In the genomic region with DNA sequence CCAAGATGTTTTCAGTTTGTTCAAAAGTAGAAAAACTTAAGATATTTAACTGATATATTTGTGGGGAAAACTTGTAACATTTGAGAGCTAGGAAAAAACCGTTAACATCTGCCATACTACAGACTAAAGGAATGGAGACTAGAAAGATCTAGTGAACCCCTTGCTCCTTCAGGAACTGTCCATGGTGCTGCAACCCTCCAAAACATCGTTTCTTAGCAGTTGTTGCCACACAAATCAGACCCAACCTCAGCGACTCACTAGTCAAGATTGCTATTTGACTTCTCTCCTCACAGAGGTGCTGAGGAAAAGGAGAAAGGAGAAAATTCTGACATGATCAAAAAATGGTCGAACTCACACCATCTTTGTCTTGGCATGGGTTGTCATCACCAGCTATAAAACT, we compare ENCODE assay signal across 11 cellular contexts.
A peak's percentile ranks its signal among the peaks of the same experiment; 100 is the strongest.
DNase-seq lines count a peak whose midpoint lies in the region; ATAC-seq, FAIRE-seq and TF ChIP-seq lines count a peak whose summit lies in the region.
"Had no signal": no experiment of that assay in that cellular context is flagged by ENCODE, and none has a peak within 500 bp of the region (broad histone marks: within the 10 kb centered on the region; RNA-seq: fewer than 3 reads in every experiment).

No MANE protein-coding gene starts in this region.

- H2AFZ ChIP-seq in Karpas-422 (ENCODE audit: low read length) (no peak overlapping the region), K562 (ENCODE audit: low read depth, low read length) (no peak overlapping the region)

- H3K79me2 ChIP-seq in Karpas-422 (ENCODE audit: low read length) = no peaks in the 10 kb centered on the region
- no peaks in the 10 kb centered on the region for H3K79me2 ChIP-seq in K562 (ENCODE audit: control insufficient read depth, insufficient read depth, low read length)

- no peaks in the 10 kb centered on the region for H3K4me1 Mint-ChIP-seq in naive thymus-derived CD4-positive, alpha-beta T cell

- H3K36me3 Mint-ChIP-seq in naive thymus-derived CD4-positive, alpha-beta T cell = no peaks in the 10 kb centered on the region

- no peak for FAIRE-seq in K562 (lab: Jason Lieb, UNC)

- WGBS in K562 (ENCODE audit: insufficient coverage, low coverage, missing lambda C conversion rate) = 0% methylated on average over 4 of the region's 4 CpGs
- 26 to 31% methylated on average over 4 of the region's 4 CpGs for whole genome bisulfite sequencing in lower leg skin, 2 donors

- H3K9me3 ChIP-seq in Karpas-422 (ENCODE audit: low read length) = no peaks in the 10 kb centered on the region
- H3K9me3 ChIP-seq in K562 (replicated peaks; ENCODE audit: control insufficient read depth, insufficient read depth, low read depth, low read length) = no peaks in the 10 kb centered on the region
- H3K9me3 ChIP-seq in naive thymus-derived CD4-positive, alpha-beta T cell (ENCODE audit: control insufficient read depth in 2 of 3, low read length in 3 of 3) = no peaks in the 10 kb centered on the region
- no peaks in the 10 kb centered on the region for H3K9me3 ChIP-seq in ascending aorta

- H3K27me3 ChIP-seq in Karpas-422 (ENCODE audit: low read length) (no peaks in the 10 kb centered on the region), K562 (ENCODE audit: control insufficient read depth in 2 of 2, insufficient read depth in 2 of 2, low read length in 2 of 2) (no peaks in the 10 kb centered on the region), ascending aorta (no peaks in the 10 kb centered on the region)
- no peaks in the 10 kb centered on the region for H3K27me3 ChIP-seq in naive thymus-derived CD4-positive, alpha-beta T cell (ENCODE audit: control insufficient read depth in 2 of 2, insufficient read depth in 2 of 2, low read length in 2 of 2)

- no peaks in the 10 kb centered on the region for H3K36me3 ChIP-seq in Karpas-422 (ENCODE audit: insufficient read depth, low read length)
- H3K36me3 ChIP-seq in K562 (ENCODE audit: control insufficient read depth, insufficient read depth, low read length) = no peaks in the 10 kb centered on the region
- H3K36me3 ChIP-seq in naive thymus-derived CD4-positive, alpha-beta T cell (ENCODE audit: control insufficient read depth in 2 of 3, insufficient read depth in 3 of 3, low read length in 3 of 3) = no peaks in the 10 kb centered on the region
- H3K36me3 ChIP-seq in ascending aorta = no peaks in the 10 kb centered on the region

- in situ Hi-C loops in K562 (cut with MboI) = no loop called here

- TF ChIP-seq POLR2A in K562 (conservative IDR thresholded peaks at IDR 0.05) (no peak), lower leg skin (IDR thresholded peaks at IDR 0.05) (no peak)

- peaks cover 0 to 14% (median 0%) of the 10 kb centered on the region in 11 donors for H3K9me3 Mint-ChIP-seq in naive thymus-derived CD4-positive, alpha-beta T cell

- no peak for TF ChIP-seq EP300 in K562 (IDR thresholded peaks at IDR 0.05; ENCODE audit: low read length)

- POLR2A ChIA-PET in K562 (lab: Yijun Ruan, JAX) = no interaction called here
- POLR2A ChIA-PET in naive thymus-derived CD4-positive, alpha-beta T cell (lab: Charles Lee) = no interaction called here

- TF ChIP-seq CTCF in K562 (IDR thresholded peaks at IDR 0.05 in 2 of 3, conservative IDR thresholded peaks at IDR 0.05 in 1 of 3; ENCODE audit: insufficient read depth in 2 of 3, low read depth in 1 of 3, low read length in 3 of 3) = no peak
- TF ChIP-seq CTCF in lower leg skin (IDR thresholded peaks at IDR 0.05) = no peak
- TF ChIP-seq CTCF in ascending aorta (IDR thresholded peaks at IDR 0.05) = no peak

- no peak for ATAC-seq in K562
- ATAC-seq in naive thymus-derived CD4-positive, alpha-beta T cell = no peak
- ATAC-seq in HG03469 (IDR thresholded peaks at IDR 0.05; ENCODE audit: unreplicated experiment) = no peak

- DNase-seq in EL (peak; percentile 44), Karpas-422 (peak; percentile 65), K562 (ENCODE audit: extremely low read depth in 1 of 4, low spot score in 3 of 4) (peak in 1 of 4 experiments; percentile 3), left kidney (ENCODE audit: low read depth, low spot score) (peak; percentile 91), lower leg skin (ENCODE audit: low spot score in 2 of 2) (no peak), ascending aorta (ENCODE audit: low spot score in 2 of 2) (no peak)
- DNase-seq in naive thymus-derived CD4-positive, alpha-beta T cell = no peak
- DNase-seq: activated T-cell treated with anti-CD3 and anti-CD28 coated beads for 4 hours, NCI-H226, trophoblast cell had no signal

- TF ChIP-seq RAD21 in K562 (CRISPR knock-in tag; conservative IDR thresholded peaks at IDR 0.05 in 1 of 2, IDR thresholded peaks at IDR 0.05 in 1 of 2) = no peak

- H3K4me1 ChIP-seq in Karpas-422 (ENCODE audit: low read length) (no peaks in the 10 kb centered on the region), K562 (replicated peaks in 1 of 2; ENCODE audit: control insufficient read depth in 2 of 2, insufficient read depth in 2 of 2, low read length in 2 of 2) (no peaks in the 10 kb centered on the region), ascending aorta (no peaks in the 10 kb centered on the region)
- no peaks in the 10 kb centered on the region for H3K4me1 ChIP-seq in naive thymus-derived CD4-positive, alpha-beta T cell (ENCODE audit: control insufficient read depth in 2 of 2, insufficient read depth in 2 of 2, low read length in 2 of 2)

- H3K4me3 Mint-ChIP-seq in naive thymus-derived CD4-positive, alpha-beta T cell = no peak overlapping the region

- no TSS peak for BruUV-seq in K562 (replicated peaks; lab: Mats Ljungman, UMichigan)

- no peak overlapping the region for H3K27ac ChIP-seq in Karpas-422 (ENCODE audit: low read length)
- H3K27ac ChIP-seq in K562 (ENCODE audit: extremely low read depth, low read depth, low read length) = no peak overlapping the region
- H3K27ac ChIP-seq in naive thymus-derived CD4-positive, alpha-beta T cell (ENCODE audit: low read depth, low read length) = no peak overlapping the region
- no peak overlapping the region for H3K27ac ChIP-seq in ascending aorta

- intact Hi-C loops in K562 (cut with micrococcal nuclease) = no loop called here
- intact Hi-C loops in naive thymus-derived CD4-positive, alpha-beta T cell (cut with micrococcal nuclease) = no loop called here
- intact Hi-C loops in lower leg skin (cut with DNase I; ENCODE audit: low total_unique reads) = no loop called here
- intact Hi-C loops in ascending aorta (cut with DNase I) = no loop called here

- H3K27me3 Mint-ChIP-seq in naive thymus-derived CD4-positive, alpha-beta T cell = no peaks in the 10 kb centered on the region

- no peaks in the 10 kb centered on the region for H3K9me1 ChIP-seq in K562 (ENCODE audit: control insufficient read depth, insufficient read depth, low read length)

- CTCF ChIA-PET in K562 (lab: Yijun Ruan, JAX; ENCODE audit: low intra/inter-chr PET ratio) = no interaction called here
- CTCF ChIA-PET in naive thymus-derived CD4-positive, alpha-beta T cell (lab: Charles Lee) = no interaction called here

- H3K4me3 ChIP-seq in Karpas-422 (ENCODE audit: low read length) = no peak overlapping the region
- H3K4me3 ChIP-seq in K562 = no peak overlapping the region
- H3K4me3 ChIP-seq in naive thymus-derived CD4-positive, alpha-beta T cell (ENCODE audit: low read length) = no peak overlapping the region
- no peak overlapping the region for H3K4me3 ChIP-seq in lower leg skin (ENCODE audit: low read depth, poor library complexity, severe bottlenecking)
- H3K4me3 ChIP-seq in ascending aorta = no peak overlapping the region

- H4K20me1 ChIP-seq in Karpas-422 (ENCODE audit: insufficient read depth, low read depth, low read length) = no peaks in the 10 kb centered on the region
- H4K20me1 ChIP-seq in K562 (replicated peaks; ENCODE audit: control insufficient read depth, insufficient read depth, low read length) = no peaks in the 10 kb centered on the region

- H3K4me2 ChIP-seq in Karpas-422 (ENCODE audit: low read depth, low read length, poor library complexity, severe bottlenecking) (no peak overlapping the region), K562 (ENCODE audit: insufficient read depth, low read length) (no peak overlapping the region)

- H3K27ac Mint-ChIP-seq in naive thymus-derived CD4-positive, alpha-beta T cell = no peak overlapping the region

- H3K9ac ChIP-seq in Karpas-422 (ENCODE audit: low read length) (no peak overlapping the region), K562 (ENCODE audit: insufficient read depth in 1 of 2, low read depth in 2 of 2, low read length in 2 of 2) (no peak overlapping the region)

- no peaks in the 10 kb centered on the region for H3K9me2 ChIP-seq in Karpas-422 (replicated peaks; ENCODE audit: insufficient read depth, low read length)

TF ChIP-seq in K562, 482 proteins besides CTCF, POLR2A, EP300 and RAD21:
- TF ChIP-seq EHMT2 (IDR thresholded peaks at IDR 0.05) (0 out of 2 replicates have a peak, but pooled peaks have one; percentile 43), BACH1 (tag; IDR thresholded peaks at IDR 0.05) (no peak), REST (CRISPR knock-in tag; IDR thresholded peaks at IDR 0.05; ENCODE audit: low read depth) (peak; percentile 41; the same call in 1 of the 2 replicates), ATF7 (IDR thresholded peaks at IDR 0.05) (no peak)

Comparison
In these comparisons a context has a peak if more than half of its experiments do, and no peak if none do; other contexts are left out.
1. DNase-seq: peak in EL (single experiment), Karpas-422 (single experiment) and left kidney (single experiment); none in naive thymus-derived CD4-positive, alpha-beta T cell (0 of 9), lower leg skin (0 of 2) and ascending aorta (0 of 2).